Comparison of ENCODE assay signal across 8 cellular contexts in genomic region chr3:150414273-150414672, GRCh38. TPM values are rescaled to one million over a fixed set of nuclear protein-coding genes. Genes with fewer than 3 reads are reported as not detected.
DNase-seq lines count a peak whose midpoint lies in the region; ATAC-seq and TF ChIP-seq lines count a peak whose summit lies in the region.

No MANE protein-coding gene starts in this region.

- H3K4me3 Mint-ChIP-seq in effector memory CD8-positive, alpha-beta T cell, result peak overlapping the region; percentile 84 to 96
- peak overlapping the region; percentile 91 for H3K4me3 Mint-ChIP-seq in nephron progenitor cell

- H3K4me1 ChIP-seq in tibial nerve, result peaks cover 0 to 76% (median 29%) of the 10 kb centered on the region in 4 donors

- no peaks in the 10 kb centered on the region for H3K27me3 Mint-ChIP-seq in effector memory CD8-positive, alpha-beta T cell
- H3K27me3 Mint-ChIP-seq in nephron progenitor cell (ENCODE audit: low read depth, poor library complexity), result peaks cover 5% of the 10 kb centered on the region

- peaks cover 54 to 73% of the 10 kb centered on the region in 2 donors for H3K4me1 Mint-ChIP-seq in effector memory CD8-positive, alpha-beta T cell (ENCODE audit: low read depth in 2 of 2)
- H3K4me1 Mint-ChIP-seq in nephron progenitor cell, result peaks cover 72% of the 10 kb centered on the region

- H3K36me3 Mint-ChIP-seq in effector memory CD8-positive, alpha-beta T cell (ENCODE audit: insufficient read depth), result peaks cover 32% of the 10 kb centered on the region
- peaks cover 40% of the 10 kb centered on the region for H3K36me3 Mint-ChIP-seq in nephron progenitor cell (ENCODE audit: low read depth)

- H3K4me3 ChIP-seq in tibial nerve, result peak overlapping the region in 1 of 4 donors; percentile 4

- no peak overlapping the region for H3K27ac Mint-ChIP-seq in effector memory CD8-positive, alpha-beta T cell
- no peak overlapping the region for H3K27ac Mint-ChIP-seq in nephron progenitor cell

- no peak for TF ChIP-seq POLR2A in tibial nerve (IDR thresholded peaks at IDR 0.05)

- no peak for ATAC-seq in effector memory CD8-positive, alpha-beta T cell (replicated peaks)
- ATAC-seq in HG03097 (IDR thresholded peaks at IDR 0.05; ENCODE audit: low FRiP score, unreplicated experiment), result no peak
- no peak for ATAC-seq in HG03025 (IDR thresholded peaks at IDR 0.05; ENCODE audit: low FRiP score, unreplicated experiment)

- DNase-seq in EL (peak; percentile 67), OCI-M1 (lab: John Stamatoyannopoulos, UW) (peak; percentile 70), nephron progenitor cell (no peak), NOMO-1 (lab: John Stamatoyannopoulos, UW; ENCODE audit: unreplicated experiment in 2 of 2) (no peak), tibial nerve (ENCODE audit: low spot score in 2 of 2) (no peak)
- no peak for DNase-seq in effector memory CD8-positive, alpha-beta T cell

- no peaks in the 10 kb centered on the region for H3K9me3 Mint-ChIP-seq in effector memory CD8-positive, alpha-beta T cell
- H3K9me3 Mint-ChIP-seq in nephron progenitor cell, result no peaks in the 10 kb centered on the region

- no peaks in the 10 kb centered on the region for H3K27me3 ChIP-seq in tibial nerve

- H3K9me3 ChIP-seq in tibial nerve, result no peaks in the 10 kb centered on the region

- no peak for TF ChIP-seq EP300 in tibial nerve (IDR thresholded peaks at IDR 0.05)

- no peaks in the 10 kb centered on the region for H3K36me3 ChIP-seq in tibial nerve

- TF ChIP-seq CTCF in nephron progenitor cell (IDR thresholded peaks at IDR 0.05), result no peak
- TF ChIP-seq CTCF in tibial nerve (IDR thresholded peaks at IDR 0.05), result no peak

- 7 to 21% methylated on average over 2 of the region's 2 CpGs for WGBS in tibial nerve, 2 donors

- H3K27ac ChIP-seq in tibial nerve, result no peak overlapping the region

RNA-seq across cellular contexts. Expression of gene TSC22D2, which starts 6.2 kb away (rescaled TPM):
- total RNA-seq in tibial nerve, result 10 to 100 TPM; 12.5 to 15.9 (median 14.6) TPM

Comparison
In these comparisons a context has a peak if more than half of its experiments do, and no peak if none do; other contexts are left out.
1. DNase-seq: peak in EL (single experiment) and OCI-M1 (single experiment); none in effector memory CD8-positive, alpha-beta T cell (0 of 3), nephron progenitor cell (single experiment), NOMO-1 (0 of 2) and tibial nerve (0 of 2).